In genomic region chr6:122808121-122808885, GRCh38 we compare ENCODE assay signal across 24 cellular contexts. TPM values are rescaled to one million over a fixed set of nuclear protein-coding genes. Genes with fewer than 3 reads are reported as not detected.
"Had no signal": no experiment of that assay in that cellular context is flagged by ENCODE, and none has a peak within 500 bp of the region (broad histone marks: within the 10 kb centered on the region; RNA-seq: fewer than 3 reads in every experiment).

No MANE protein-coding gene starts in this region.

- H3K4me3 ChIP-seq: MG63, SJSA1 had no signal

- H3K27ac ChIP-seq: SJSA1 had no signal

- DNase-seq: KBM-7, MG63, NCI-H1092 treated with DMSO at 0.1 percent for 48 hours, NCI-H1436, NCI-H187 treated with DMSO at 0.1 percent for 48 hours, NCI-H2029 treated with DMSO at 0.1 percent for 48 hours, NCI-H2171 treated with DMSO at 0.1 percent for 48 hours, NCI-H345, NCI-H446 treated with DMSO at 0.1 percent for 48 hours, NCI-H524, NCI-H526 treated with DMSO at 0.1 percent for 48 hours, NCI-H748 treated with DMSO at 0.1 percent for 48 hours, Right ventricle myocardium superior, RPMI8226, SIG-M5, T-helper 1 cell, T-helper 17 cell had no signal

- FAIRE-seq: HepG2, RCC 7860 had no signal

- H3K9me3 ChIP-seq: MG63, SJSA1 had no signal

- H3K36me3 ChIP-seq: MG63, SJSA1 had no signal

- H3K27me3 ChIP-seq: MG63, SJSA1 had no signal

- ATAC-seq: HepG2, SK-N-SH treated with all-trans-retinoic acid at 6 μM for 48 hours, T-helper 17 cell had no signal

RNA-seq across cellular contexts. Expression of gene FABP7, which starts 28.8 kb away (rescaled TPM):
- total RNA-seq: HepG2, HT1080, LHCN-M2, Right ventricle myocardium superior, SJSA1, T-helper 17 cell had no signal
- polyA plus RNA-seq: HepG2, IgD-negative memory B cell had no signal
